8 cellular contexts compared by ENCODE assay signal in the genomic region with DNA sequence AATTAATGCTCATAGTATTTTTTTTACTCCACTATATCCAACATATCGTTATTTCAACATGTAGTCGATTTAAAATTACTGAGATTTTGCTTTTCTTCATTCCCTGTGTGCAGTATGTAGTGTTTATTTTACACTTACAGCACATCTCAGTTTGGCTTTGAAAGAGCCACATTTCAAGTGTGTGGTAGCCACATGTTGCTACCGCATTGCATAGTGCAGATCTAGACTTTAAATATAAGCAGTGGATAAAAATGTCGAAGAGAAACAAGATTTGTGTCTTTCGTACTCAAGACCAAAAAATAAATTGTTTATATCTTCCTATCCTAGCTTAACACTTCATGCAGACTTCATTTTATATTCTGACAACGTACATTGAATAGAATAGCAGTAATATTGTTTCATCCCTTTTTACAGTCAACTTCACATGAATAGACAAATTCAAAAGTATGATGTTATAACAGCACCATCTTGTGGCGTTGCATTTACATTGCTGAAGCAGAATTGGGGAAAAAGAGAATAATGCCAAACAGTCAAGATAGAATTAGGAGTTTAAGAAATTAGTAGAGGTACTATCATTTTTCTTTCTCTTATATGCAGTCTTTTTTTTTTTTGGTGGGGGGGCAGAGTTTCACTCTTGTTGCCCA. TPM values are rescaled to one million over a fixed set of nuclear protein-coding genes. Genes with fewer than 3 reads are reported as not detected.
A peak's percentile ranks its signal among the peaks of the same experiment; 100 is the strongest.
DNase-seq lines count a peak whose midpoint lies in the region; ATAC-seq and TF ChIP-seq lines count a peak whose summit lies in the region.

No MANE protein-coding gene starts in this region.

- DNase-seq in AG09319 (ENCODE audit: extremely low read depth, low read depth) (no peak), GM13976 (ENCODE audit: low spot score) (peak; percentile 43), OCI-LY7 (ENCODE audit: low spot score) (peak; percentile 46), fibroblast of pulmonary artery (ENCODE audit: low read depth) (peak; percentile 68), type B pancreatic cell (ENCODE audit: extremely low spot score, unreplicated experiment) (no peak), activated gamma-delta T cell (lab: John Stamatoyannopoulos, UW) (no peak), DMS79 treated with DMSO at 0.1 percent for 48 hours (lab: John Stamatoyannopoulos, UW) (no peak)

- H3K36me3 Mint-ChIP-seq in type B pancreatic cell: no peaks in the 10 kb centered on the region

- peak; percentile 57 for TF ChIP-seq CTCF in AG09319 (IDR thresholded peaks at IDR 0.05; ENCODE audit: low read depth, low read length)
- peak; percentile 42 for TF ChIP-seq CTCF in GM13976 (IDR thresholded peaks at IDR 0.05; ENCODE audit: borderline replicate concordance, control extremely low read depth, extremely low read depth, insufficient read depth, missing control alignments)
- peak; percentile 83 for TF ChIP-seq CTCF in OCI-LY7 (conservative IDR thresholded peaks at IDR 0.05; ENCODE audit: low read length)
- peak; percentile 67 for TF ChIP-seq CTCF in fibroblast of pulmonary artery (IDR thresholded peaks at IDR 0.05; ENCODE audit: low read length, missing control alignments)
- peak; percentile 74 for TF ChIP-seq CTCF in type B pancreatic cell (conservative IDR thresholded peaks at IDR 0.05)

- H3K27me3 Mint-ChIP-seq in type B pancreatic cell: peaks cover 4% of the 10 kb centered on the region

- intact Hi-C loops in OCI-LY7 (cut with micrococcal nuclease; ENCODE audit: unreplicated experiment): no loop called here

- no peaks in the 10 kb centered on the region for H3K4me1 Mint-ChIP-seq in type B pancreatic cell (ENCODE audit: unreplicated experiment)

- no peaks in the 10 kb centered on the region for H3K79me2 ChIP-seq in OCI-LY7 (ENCODE audit: insufficient read depth, low read depth, low read length)

- in situ Hi-C loops in GM13976 (cut with MboI; ENCODE audit: low sequenced_read_pairs, unreplicated experiment): loop anchor here (10.0 kb wide), 1 partner anchor 72 kb away; no protein-coding TSS in a partner anchor

- H3K9me3 Mint-ChIP-seq in type B pancreatic cell: no peaks in the 10 kb centered on the region

- no peaks in the 10 kb centered on the region for H3K9me2 ChIP-seq in OCI-LY7 (ENCODE audit: insufficient read depth, low read length)

- no peak for ATAC-seq in HG03039 (IDR thresholded peaks at IDR 0.05; ENCODE audit: unreplicated experiment)

- no peak overlapping the region for H3K4me3 Mint-ChIP-seq in type B pancreatic cell

- no peaks in the 10 kb centered on the region for H3K4me1 ChIP-seq in OCI-LY7 (ENCODE audit: insufficient read depth, low read length, poor library complexity, severe bottlenecking)

- H3K9me3 ChIP-seq in OCI-LY7 (ENCODE audit: low read length): no peaks in the 10 kb centered on the region

- no peaks in the 10 kb centered on the region for H3K36me3 ChIP-seq in OCI-LY7 (ENCODE audit: insufficient read depth, low read length)

- no peak overlapping the region for H2AFZ ChIP-seq in OCI-LY7 (ENCODE audit: low read length)

- POLR2A ChIA-PET in OCI-LY7 (lab: Charles Lee): interaction anchor here (1.0 kb wide), 1 partner anchor 74 kb away, joined by 3 read pairs; no protein-coding TSS in a partner anchor

- no peak overlapping the region for H3K4me3 ChIP-seq in OCI-LY7 (ENCODE audit: low read depth, low read length, poor library complexity, severe bottlenecking)
- no peak overlapping the region for H3K4me3 ChIP-seq in fibroblast of pulmonary artery (replicated peaks; ENCODE audit: low read depth, low read length)

- H3K4me2 ChIP-seq in OCI-LY7 (ENCODE audit: low read length): no peak overlapping the region

- H4K20me1 ChIP-seq in OCI-LY7 (ENCODE audit: insufficient read depth, low read length): no peaks in the 10 kb centered on the region

- CTCF ChIA-PET in OCI-LY7 (lab: Charles Lee; ENCODE audit: unreplicated experiment): no interaction called here

- BruUV-seq in OCI-LY7 (replicated peaks; lab: Mats Ljungman, UMichigan): no TSS peak

- H3K27ac Mint-ChIP-seq in type B pancreatic cell: no peak overlapping the region

- H3K27ac ChIP-seq in OCI-LY7 (ENCODE audit: low read depth, low read length, poor library complexity, severe bottlenecking): no peak overlapping the region

RNA-seq across cellular contexts. Expression of gene FBXO5, which starts 29.9 kb away (rescaled TPM):
- total RNA-seq in OCI-LY7 (2014; rRNA removed; shearing (Covaris generic)): 47.8 and 53.2 TPM in 2 replicates
- total RNA-seq in OCI-LY7 (2022): 68.0 and 73.8 TPM in 2 replicates
- total RNA-seq in type B pancreatic cell (ENCODE audit: low replicate concordance): 10.7 and 29.6 TPM in 2 replicates

RNA-seq across cellular contexts. Expression of gene MTRF1L, which starts 49.5 kb away (rescaled TPM):
- total RNA-seq in OCI-LY7 (2014; rRNA removed; shearing (Covaris generic)): 10.4 and 11.0 TPM in 2 replicates
- 14.0 and 19.2 TPM in 2 replicates for total RNA-seq in OCI-LY7 (2022)
- total RNA-seq in type B pancreatic cell (ENCODE audit: low replicate concordance): 17.3 and 18.8 TPM in 2 replicates

Comparison
In these comparisons a context has a peak if more than half of its experiments do, and no peak if none do; other contexts are left out.
1. DNase-seq: peak in GM13976 (single experiment), OCI-LY7 (single experiment) and fibroblast of pulmonary artery (single experiment); none in AG09319 (single experiment), type B pancreatic cell (single experiment), activated gamma-delta T cell (single experiment) and DMS79 treated with DMSO at 0.1 percent for 48 hours (single experiment).
2. Peak in every context shown above with its lines, with median percentiles within 50 percentile points of each other: CTCF ChIP-seq.